Comparison of ENCODE assay signal across 23 cellular contexts in the genomic region with DNA sequence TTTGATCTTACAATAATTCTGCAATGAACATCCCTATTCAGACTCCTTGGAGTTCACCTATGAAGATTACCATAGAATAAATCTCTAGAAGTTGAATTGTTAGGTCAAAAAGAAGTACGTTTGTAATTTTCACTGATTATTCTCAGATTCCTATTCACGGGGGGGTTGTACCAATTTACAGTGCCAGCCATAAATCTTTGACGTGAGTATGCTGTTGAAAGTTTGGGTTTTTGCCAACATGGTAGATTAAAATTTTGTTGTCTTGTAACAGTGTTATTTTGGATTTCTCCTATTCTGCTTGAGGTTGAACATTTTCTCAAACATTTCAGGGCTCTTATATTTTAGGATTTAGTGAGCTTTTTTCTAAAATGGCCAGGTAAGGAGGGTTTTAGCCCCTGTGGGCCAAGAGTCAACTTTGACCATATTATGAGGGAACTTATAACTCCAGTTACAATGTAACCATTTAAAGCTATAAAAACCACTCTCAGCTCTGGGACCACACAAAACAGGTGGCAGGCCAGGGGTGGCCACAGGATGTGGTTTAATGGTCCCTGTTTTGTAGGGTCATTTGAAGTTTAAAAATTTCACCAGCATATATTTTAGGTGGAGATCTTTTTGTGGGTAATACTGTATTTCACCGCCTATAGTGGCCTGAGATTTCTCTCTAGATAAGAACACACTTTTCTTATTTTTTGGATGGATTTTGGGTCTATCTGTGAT. TPM values are rescaled to one million over a fixed set of nuclear protein-coding genes. Genes with fewer than 3 reads are reported as not detected.
"Had no signal": no experiment of that assay in that cellular context is flagged by ENCODE, and none has a peak within 500 bp of the region (broad histone marks: within the 10 kb centered on the region; RNA-seq: fewer than 3 reads in every experiment).

No MANE protein-coding gene starts in this region.

- FAIRE-seq: RCC 7860 had no signal

- H3K4me3 ChIP-seq: MG63 had no signal

- H3K36me3 Mint-ChIP-seq: activated naive CD4-positive, alpha-beta T cell treated with anti-CD3 and anti-CD28 coated beads, Interleukin-2, amount 50 U/mL, for 72 hours had no signal

- H3K4me3 Mint-ChIP-seq: activated T-cell treated with anti-CD3 and anti-CD28 coated beads, Interleukin-2, amount 50 U/mL, for 4 hours; T-helper 1 cell treated with Interleukin-12 subunit alpha and Interleukin-12 subunit beta and Interleukin-4 antibody, amounts not matched to agents 30 μg/mL and 1 μg/mL, for 36 hours had no signal

- DNase-seq: activated CD4-positive, alpha-beta T cell treated with anti-CD3 and anti-CD28 coated beads for 48 hours; activated CD4-positive, alpha-beta T cell treated with anti-CD3 and anti-CD28 coated beads, Interleukin-2, amount 50 U/mL, for 48 hours; activated CD4-positive, CD25-positive, alpha-beta regulatory T cell treated with anti-CD3 and anti-CD28 coated beads, Interleukin-2, amount 50 U/mL, for 72 hours; activated effector memory CD4-positive, alpha-beta T cell treated with anti-CD3 and anti-CD28 coated beads, Interleukin-2, amount 50 U/mL, for 16 hours; activated naive CD4-positive, alpha-beta T cell treated with Interleukin-2 at 50 U/mL for 16 hours; activated T-cell treated with anti-CD3 and anti-CD28 coated beads, Interleukin-2, amount 50 U/mL, for 4 hours; cerebellar nuclear complex; MG63; MV-4-11; NCI-H1092 treated with DMSO at 0.1 percent for 48 hours; NCI-H1417 treated with DMSO at 0.1 percent for 48 hours; NCI-H1694 treated with DMSO at 0.1 percent for 48 hours; NCI-H2029 treated with DMSO at 0.1 percent for 48 hours; NCI-H510A treated with DMSO at 0.1 percent for 48 hours; NCI-H69; PC-3; SHP77 had no signal

- H3K27ac Mint-ChIP-seq: activated naive CD4-positive, alpha-beta T cell treated with anti-CD3 and anti-CD28 coated beads, Interleukin-2, amount 50 U/mL, for 72 hours; T-helper 1 cell treated with Interleukin-12 subunit alpha and Interleukin-12 subunit beta and Interleukin-4 antibody, amounts not matched to agents 30 μg/mL and 1 μg/mL, for 36 hours had no signal

- H3K9me3 Mint-ChIP-seq: activated naive CD4-positive, alpha-beta T cell treated with anti-CD3 and anti-CD28 coated beads, Interleukin-2, amount 50 U/mL, for 72 hours; activated T-cell treated with anti-CD3 and anti-CD28 coated beads, Interleukin-2, amount 50 U/mL, for 4 hours; T-helper 1 cell treated with Interleukin-12 subunit alpha and Interleukin-12 subunit beta and Interleukin-4 antibody, amounts not matched to agents 30 μg/mL and 1 μg/mL, for 36 hours had no signal

- H3K36me3 ChIP-seq: MG63 had no signal

- ATAC-seq: activated naive CD4-positive, alpha-beta T cell treated with anti-CD3 and anti-CD28 coated beads, Interleukin-2, amount 50 U/mL, for 72 hours; activated T-cell treated with anti-CD3 and anti-CD28 coated beads, Interleukin-2, amount 50 U/mL, for 4 hours; PC-3 had no signal

- H3K27me3 ChIP-seq: MG63 had no signal

RNA-seq across cellular contexts. Expression of a gene that starts 25.8 kb away (rescaled TPM):
- total RNA-seq: activated naive CD4-positive, alpha-beta T cell treated with anti-CD3 and anti-CD28 coated beads, Interleukin-2, amount 50 U/mL, for 72 hours; activated T-cell treated with anti-CD3 and anti-CD28 coated beads, Interleukin-2, amount 50 U/mL, for 4 hours; cardiac septum; PC-3; SK-MEL-5 had no signal
- polyA plus RNA-seq: adipose tissue had no signal
